ENCODE assay signal across 13 cellular contexts in genomic region chr15:75659928-75660645, GRCh38. TPM values are rescaled to one million over a fixed set of nuclear protein-coding genes. Genes with fewer than 3 reads are reported as not detected.
DNase-seq lines count a peak whose midpoint lies in the region; ATAC-seq and TF ChIP-seq lines count a peak whose summit lies in the region.
"Had no signal": no experiment of that assay in that cellular context is flagged by ENCODE, and none has a peak within 500 bp of the region (broad histone marks: within the 10 kb centered on the region; RNA-seq: fewer than 3 reads in every experiment).

No MANE protein-coding gene starts in this region.

- no peak overlapping the region for H3K4me3 Mint-ChIP-seq in activated naive CD4-positive, alpha-beta T cell treated with anti-CD3 and anti-CD28 coated beads for 36 hours
- H3K4me3 Mint-ChIP-seq: IgD-negative memory B cell; naive thymus-derived CD4-positive, alpha-beta T cell; stimulated activated naive CD8-positive, alpha-beta T cell treated with anti-CD3 and anti-CD28 coated beads, Interleukin-15, Interleukin-2, amounts not matched to agents 100 ng/mL and 50 ng/mL, for 24 hours had no signal

- TF ChIP-seq CTCF in HFF-Myc (IDR thresholded peaks at IDR 0.05; ENCODE audit: low read depth, low read length, missing control alignments) (no peak), WERI-Rb-1 (IDR thresholded peaks at IDR 0.05; ENCODE audit: low read depth, low read length) (no peak), hepatocyte (IDR thresholded peaks at IDR 0.05; ENCODE audit: poor library complexity) (no peak), spleen (IDR thresholded peaks at IDR 0.05 in 8 of 11, conservative IDR thresholded peaks at IDR 0.05 in 3 of 11) (no peak)

- no peaks in the 10 kb centered on the region for H3K9me3 Mint-ChIP-seq in activated naive CD4-positive, alpha-beta T cell treated with anti-CD3 and anti-CD28 coated beads for 36 hours
- H3K9me3 Mint-ChIP-seq: IgD-negative memory B cell; naive thymus-derived CD4-positive, alpha-beta T cell; stimulated activated naive CD8-positive, alpha-beta T cell treated with anti-CD3 and anti-CD28 coated beads, Interleukin-15, Interleukin-2, amounts not matched to agents 100 ng/mL and 50 ng/mL, for 24 hours had no signal

- H3K27me3 Mint-ChIP-seq in activated naive CD4-positive, alpha-beta T cell treated with anti-CD3 and anti-CD28 coated beads for 36 hours (ENCODE audit: low read depth), result no peaks in the 10 kb centered on the region
- H3K27me3 Mint-ChIP-seq: naive thymus-derived CD4-positive, alpha-beta T cell; stimulated activated naive CD8-positive, alpha-beta T cell treated with anti-CD3 and anti-CD28 coated beads, Interleukin-15, Interleukin-2, amounts not matched to agents 100 ng/mL and 50 ng/mL, for 24 hours had no signal

- WGBS in hepatocyte (ENCODE audit: low lambda C conversion rate, missing lambda C conversion rate), result 94% methylated on average over 16 of the region's 17 CpGs
- WGBS in spleen, 5 donors, result 72 to 88% (median 80%) methylated on average over 15 to 17 of the region's 17 CpGs

- no peaks in the 10 kb centered on the region for H3K9me3 ChIP-seq in WERI-Rb-1 (ENCODE audit: severe bottlenecking)
- H3K9me3 ChIP-seq in hepatocyte (ENCODE audit: low read depth), result no peaks in the 10 kb centered on the region
- no peaks in the 10 kb centered on the region for H3K9me3 ChIP-seq in spleen
- H3K9me3 ChIP-seq: colonic mucosa had no signal

- H3K36me3 Mint-ChIP-seq in activated naive CD4-positive, alpha-beta T cell treated with anti-CD3 and anti-CD28 coated beads for 36 hours (ENCODE audit: low read depth), result no peaks in the 10 kb centered on the region
- H3K36me3 Mint-ChIP-seq: IgD-negative memory B cell; naive thymus-derived CD4-positive, alpha-beta T cell had no signal

- ATAC-seq in GM21786 (IDR thresholded peaks at IDR 0.05; ENCODE audit: unreplicated experiment), result no peak
- ATAC-seq: naive thymus-derived CD4-positive, alpha-beta T cell had no signal

- H3K4me1 Mint-ChIP-seq in activated naive CD4-positive, alpha-beta T cell treated with anti-CD3 and anti-CD28 coated beads for 36 hours (ENCODE audit: low read depth), result no peaks in the 10 kb centered on the region
- H3K4me1 Mint-ChIP-seq: IgD-negative memory B cell; naive thymus-derived CD4-positive, alpha-beta T cell had no signal

- no peaks in the 10 kb centered on the region for H3K9me2 ChIP-seq in hepatocyte (replicated peaks; ENCODE audit: insufficient read depth)

- CTCF ChIA-PET in activated naive CD4-positive, alpha-beta T cell treated with anti-CD3 and anti-CD28 coated beads for 36 hours (lab: Charles Lee), result no interaction called here

- no peak overlapping the region for H2AFZ ChIP-seq in hepatocyte

- TF ChIP-seq POLR2A in spleen (IDR thresholded peaks at IDR 0.05), result no peak

- no peaks in the 10 kb centered on the region for H3K27me3 ChIP-seq in WERI-Rb-1 (ENCODE audit: insufficient read depth, low read depth, severe bottlenecking)
- no peaks in the 10 kb centered on the region for H3K27me3 ChIP-seq in hepatocyte
- no peaks in the 10 kb centered on the region for H3K27me3 ChIP-seq in spleen (replicated peaks in 1 of 7)
- H3K27me3 ChIP-seq: colonic mucosa had no signal

- H3K4me3 ChIP-seq in HFF-Myc (replicated peaks; ENCODE audit: low read depth, low read length) (no peak overlapping the region), WERI-Rb-1 (ENCODE audit: low read depth, low read length) (no peak overlapping the region), hepatocyte (no peak overlapping the region), spleen (no peak overlapping the region)
- H3K4me3 ChIP-seq: colonic mucosa had no signal

- H3K27ac ChIP-seq in WERI-Rb-1, result no peak overlapping the region; the same call in 1 of the 2 replicates
- H3K27ac ChIP-seq in hepatocyte, result peak overlapping the region; percentile 78
- peak overlapping the region in 6 of 8 donors; percentile 55 to 76 (median 71) for H3K27ac ChIP-seq in spleen

- intact Hi-C loops in spleen (cut with DNase I; ENCODE audit: low total_unique reads), result no loop called here
- intact Hi-C loops in activated naive CD4-positive, alpha-beta T cell treated with anti-CD3 and anti-CD28 coated beads for 36 hours (cut with micrococcal nuclease), result no loop called here

- H3K36me3 ChIP-seq in WERI-Rb-1 (no peaks in the 10 kb centered on the region; the same call in 1 of the 2 replicates), hepatocyte (replicated peaks; ENCODE audit: insufficient read depth, low read depth) (no peaks in the 10 kb centered on the region), spleen (peaks cover 0 to 30% (median 6%) of the 10 kb centered on the region in 6 donors)
- H3K36me3 ChIP-seq: colonic mucosa had no signal

- H3K27ac Mint-ChIP-seq in activated naive CD4-positive, alpha-beta T cell treated with anti-CD3 and anti-CD28 coated beads for 36 hours, result no peak overlapping the region
- H3K27ac Mint-ChIP-seq: IgD-negative memory B cell; stimulated activated naive CD8-positive, alpha-beta T cell treated with anti-CD3 and anti-CD28 coated beads, Interleukin-15, Interleukin-2, amounts not matched to agents 100 ng/mL and 50 ng/mL, for 24 hours had no signal

- peaks cover 39% of the 10 kb centered on the region for H3K4me1 ChIP-seq in hepatocyte (ENCODE audit: insufficient read depth)
- peaks cover 2 to 48% (median 12%) of the 10 kb centered on the region in 6 donors for H3K4me1 ChIP-seq in spleen

- H4K20me1 ChIP-seq in hepatocyte (ENCODE audit: insufficient read depth, poor library complexity, severe bottlenecking), result peaks cover 16% of the 10 kb centered on the region

- H3K79me2 ChIP-seq in hepatocyte, result peaks cover 21% of the 10 kb centered on the region

- H3K4me2 ChIP-seq in hepatocyte, result no peak overlapping the region

- DNase-seq in HFF-Myc (ENCODE audit: extremely low read depth, low read depth), result peak; percentile 89
- peak; percentile 37 for DNase-seq in WERI-Rb-1
- no peak for DNase-seq in hepatocyte (ENCODE audit: low spot score)
- DNase-seq in spleen, result no peak
- no peak for DNase-seq in CD1c-positive myeloid dendritic cell (ENCODE audit: extremely low spot score)
- DNase-seq in hippocampal formation (lab: John Stamatoyannopoulos, UW), result no peak
- no peak for DNase-seq in activated naive CD4-positive, alpha-beta T cell treated with anti-CD3 and anti-CD28 coated beads for 36 hours
- DNase-seq: naive thymus-derived CD4-positive, alpha-beta T cell; stimulated activated CD4-positive, alpha-beta T cell treated with anti-CD3 and anti-CD28 coated beads, Interleukin-1b, Interleukin-23, amount 100 ng/mL, for 48 hours had no signal

RNA-seq across cellular contexts. Expression of gene SNX33, which starts 12.4 kb away (rescaled TPM):
- total RNA-seq in hepatocyte, result 14.8 and 17.8 TPM in 2 replicates
- polyA plus RNA-seq in hepatocyte, result 21.1 and 21.8 TPM in 2 replicates
- total RNA-seq in spleen, result 10 to 100 TPM; 10.4 to 22.8 (median 18.3) TPM
- polyA plus RNA-seq in spleen, result 1 to 10 TPM; 4.3 to 7.8 (median 6.3) TPM
- 1 to 10 TPM; 1.1 TPM for total RNA-seq in activated naive CD4-positive, alpha-beta T cell treated with anti-CD3 and anti-CD28 coated beads for 36 hours

RNA-seq across cellular contexts. Expression of gene IMP3, which starts 20.1 kb away (rescaled TPM):
- total RNA-seq in hepatocyte (142 and 155 TPM in 2 replicates), spleen (100 to 1,000 TPM in 3 of 7 donors, 10 to 100 TPM in 4; 51.3 to 177 (median 67.6) TPM)
- polyA plus RNA-seq in hepatocyte (117 and 144 TPM in 2 replicates), spleen (100 to 1,000 TPM; 100 to 128 (median 107) TPM)
- 10 to 100 TPM; 46.1 to 46.8 TPM for total RNA-seq in activated naive CD4-positive, alpha-beta T cell treated with anti-CD3 and anti-CD28 coated beads for 36 hours

RNA-seq across cellular contexts. Expression of gene SNUPN, which starts 34.6 kb away (rescaled TPM):
- total RNA-seq in hepatocyte (25.2 and 25.6 TPM in 2 replicates), spleen (10 to 100 TPM; 16.9 to 26.3 (median 22.8) TPM)
- polyA plus RNA-seq in hepatocyte (28.8 and 33.2 TPM in 2 replicates), spleen (10 to 100 TPM; 16.8 to 24.7 (median 21.3) TPM)
- total RNA-seq in activated naive CD4-positive, alpha-beta T cell treated with anti-CD3 and anti-CD28 coated beads for 36 hours, result 10 to 100 TPM; 28.5 to 33.1 TPM

RNA-seq across cellular contexts. Expression of gene CSPG4, which starts 52.6 kb away (rescaled TPM):
- total RNA-seq in hepatocyte, result 3.2 and 6.4 TPM in 2 replicates
- polyA plus RNA-seq in hepatocyte, result 7.8 and 8.6 TPM in 2 replicates
- total RNA-seq in spleen, result 10 to 100 TPM in 4 of 7 donors, 1 to 10 TPM in 3; 4.1 to 28.6 (median 10.2) TPM
- 1 to 10 TPM in 2 of 3 donors, under 1 TPM in 1; 0.89 to 4.9 (median 1.3) TPM for polyA plus RNA-seq in spleen
- not detected for total RNA-seq in activated naive CD4-positive, alpha-beta T cell treated with anti-CD3 and anti-CD28 coated beads for 36 hours
- total RNA-seq: naive thymus-derived CD4-positive, alpha-beta T cell had no signal
- polyA plus RNA-seq: IgD-negative memory B cell; naive thymus-derived CD4-positive, alpha-beta T cell had no signal

Comparison
In these comparisons a context has a peak if more than half of its experiments do, and no peak if none do; other contexts are left out.
1. DNase-seq: peak in HFF-Myc (single experiment) and WERI-Rb-1 (single experiment); none in hepatocyte (single experiment), spleen (single experiment), CD1c-positive myeloid dendritic cell (single experiment), hippocampal formation (0 of 2) and activated naive CD4-positive, alpha-beta T cell treated with anti-CD3 and anti-CD28 coated beads for 36 hours (single experiment).